28 cellular contexts compared by ENCODE assay signal in the genomic region with DNA sequence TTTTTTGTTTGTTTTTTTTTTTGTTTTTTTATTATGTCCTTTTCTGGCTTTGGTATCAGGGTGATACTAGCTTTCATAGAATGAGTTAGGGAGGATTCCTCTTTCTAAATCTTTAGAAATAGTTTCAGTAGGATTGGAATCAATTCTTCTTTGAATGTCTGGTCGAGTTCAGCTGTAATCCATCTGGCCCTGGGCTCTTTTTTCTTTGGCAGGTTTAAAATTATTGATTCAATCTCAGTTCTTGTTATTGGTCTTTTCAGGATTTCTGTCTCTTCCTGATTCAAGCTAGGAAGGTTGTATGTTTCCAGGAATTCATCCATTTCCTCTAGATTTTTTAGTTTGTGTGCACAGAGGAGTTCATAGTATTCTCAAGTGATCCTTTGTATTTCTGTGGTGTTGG.
"Had no signal": no experiment of that assay in that cellular context is flagged by ENCODE, and none has a peak within 500 bp of the region (broad histone marks: within the 10 kb centered on the region; RNA-seq: fewer than 3 reads in every experiment).

No MANE protein-coding gene starts in this region.

- H3K27me3 Mint-ChIP-seq: naive thymus-derived CD4-positive, alpha-beta T cell; stimulated activated naive B cell treated with anti-CD40 and anti-IgM and Interleukin-4, amounts not matched to agents 10 μg/mL and 1 μg/mL and 100 μg/mL, for 72 hours had no signal

- H3K4me3 ChIP-seq: heart left ventricle, left ventricle myocardium inferior, lung, neural progenitor cell, psoas muscle, skin epidermis, stomach, testis, thyroid gland, transverse colon, upper lobe of left lung, vagina had no signal

- H3K4me1 Mint-ChIP-seq: neural progenitor cell; stimulated activated naive B cell treated with anti-CD40 and anti-IgM and Interleukin-4, amounts not matched to agents 10 μg/mL and 1 μg/mL and 100 μg/mL, for 72 hours had no signal

- DNase-seq: heart left ventricle; hypothalamus; kidney glomerular epithelial cell; left colon; left ventricle myocardium inferior; mesendoderm; naive thymus-derived CD4-positive, alpha-beta T cell; nephron progenitor cell; occipital lobe; psoas muscle; stimulated activated CD4-positive, alpha-beta T cell treated with anti-CD3 and anti-CD28 coated beads, Interleukin-12 subunit alpha, Interleukin-12 subunit beta, amount 100 ng/mL, for 4 hours; stimulated activated CD4-positive, alpha-beta T cell treated with anti-CD3 and anti-CD28 coated beads, Interleukin-15, amount 100 ng/mL, for 24 hours; stimulated activated CD4-positive, alpha-beta T cell treated with anti-CD3 and anti-CD28 coated beads, Interleukin-2, amount 100 ng/mL, for 24 hours; stimulated activated CD4-positive, alpha-beta T cell treated with anti-CD3 and anti-CD28 coated beads, Interleukin-4, amount 100 ng/mL, for 1 hour; stimulated activated naive B cell treated with anti-CD40 and anti-IgM and Interleukin-4, amounts not matched to agents 10 μg/mL and 1 μg/mL and 100 μg/mL, for 72 hours; stimulated activated naive CD8-positive, alpha-beta T cell treated with anti-CD3 and anti-CD28 coated beads, Interleukin-15, Interleukin-2, amounts not matched to agents 100 U/mL and 50 U/mL, for 24 hours; stomach; testis; thyroid gland; transverse colon; upper lobe of left lung had no signal

- ATAC-seq: heart left ventricle; left colon; naive thymus-derived CD4-positive, alpha-beta T cell; psoas muscle; sciatic nerve; stimulated activated naive B cell treated with anti-CD40 and anti-IgM and Interleukin-4, amounts not matched to agents 10 μg/mL and 1 μg/mL and 100 μg/mL, for 72 hours; stimulated activated naive CD8-positive, alpha-beta T cell treated with anti-CD3 and anti-CD28 coated beads, Interleukin-15, Interleukin-2, amounts not matched to agents 100 U/mL and 50 U/mL, for 24 hours had no signal

- H3K27ac Mint-ChIP-seq: mesothelial cell of epicardium; nephron progenitor cell; neural progenitor cell; stimulated activated naive B cell treated with anti-CD40 and anti-IgM and Interleukin-4, amounts not matched to agents 10 μg/mL and 1 μg/mL and 100 μg/mL, for 72 hours had no signal

- H3K36me3 Mint-ChIP-seq: neural progenitor cell had no signal

- H3K4me3 Mint-ChIP-seq: mesothelial cell of epicardium; naive thymus-derived CD4-positive, alpha-beta T cell; nephron progenitor cell; neural progenitor cell; stimulated activated naive B cell treated with anti-CD40 and anti-IgM and Interleukin-4, amounts not matched to agents 10 μg/mL and 1 μg/mL and 100 μg/mL, for 72 hours had no signal

- FAIRE-seq: keratinocyte had no signal
